ENCODE assay signal across 6 cellular contexts in genomic region chr1:51717842-51718241, GRCh38.
"Had no signal": no experiment of that assay in that cellular context is flagged by ENCODE, and none has a peak within 500 bp of the region (broad histone marks: within the 10 kb centered on the region; RNA-seq: fewer than 3 reads in every experiment).

No MANE protein-coding gene starts in this region.

- H3K27ac ChIP-seq: HL-60, KMS-11 had no signal

- H3K9ac ChIP-seq: KMS-11 had no signal

- H3K4me2 ChIP-seq: KMS-11 had no signal

- FAIRE-seq: HTR-8/SVneo had no signal

- DNase-seq: IMR-90, KBM-7, KG1 had no signal
